Comparison of ENCODE assay signal across 27 cellular contexts in genomic region chr3:167749209-167749608, GRCh38.
"Had no signal": no experiment of that assay in that cellular context is flagged by ENCODE, and none has a peak within 500 bp of the region (broad histone marks: within the 10 kb centered on the region; RNA-seq: fewer than 3 reads in every experiment).

No MANE protein-coding gene starts in this region.

- H3K27ac Mint-ChIP-seq: activated CD8-positive, alpha-beta memory T cell treated with anti-CD3 and anti-CD28 coated beads, Interleukin-2, amount 10 ng/mL, durations not matched to agents 7 days and 5 days; activated CD8-positive, alpha-beta T cell treated with anti-CD3 and anti-CD28 coated beads for 36 hours; activated naive CD8-positive, alpha-beta T cell treated with anti-CD3 and anti-CD28 coated beads, Interleukin-2, amount 50 U/mL, for 24 hours; brain; neural progenitor cell; stimulated activated effector memory CD8-positive, alpha-beta T cell treated with anti-CD3 and anti-CD28 coated beads, Interleukin-12 subunit alpha, Interleukin-12 subunit beta, amount 100 ng/mL, for 72 hours had no signal

- H3K4me3 Mint-ChIP-seq: activated CD4-positive, alpha-beta T cell treated with anti-CD3 and anti-CD28 coated beads, Interleukin-2, amount 10 ng/mL, durations not matched to agents 7 days and 5 days; activated CD8-positive, alpha-beta memory T cell treated with anti-CD3 and anti-CD28 coated beads, Interleukin-2, amount 10 ng/mL, durations not matched to agents 7 days and 5 days; activated CD8-positive, alpha-beta T cell treated with anti-CD3 and anti-CD28 coated beads for 36 hours; activated naive CD8-positive, alpha-beta T cell treated with anti-CD3 and anti-CD28 coated beads, Interleukin-2, amount 50 U/mL, for 24 hours; brain; neural progenitor cell; stimulated activated effector memory CD8-positive, alpha-beta T cell treated with anti-CD3 and anti-CD28 coated beads, Interleukin-12 subunit alpha, Interleukin-12 subunit beta, amount 100 ng/mL, for 72 hours had no signal

- H3K27ac ChIP-seq: lower lobe of right lung, neural progenitor cell, testis, uterus had no signal

- H3K27me3 Mint-ChIP-seq: activated CD4-positive, alpha-beta T cell treated with anti-CD3 and anti-CD28 coated beads, Interleukin-2, amount 10 ng/mL, durations not matched to agents 7 days and 5 days; activated CD8-positive, alpha-beta memory T cell treated with anti-CD3 and anti-CD28 coated beads, Interleukin-2, amount 10 ng/mL, durations not matched to agents 7 days and 5 days; activated CD8-positive, alpha-beta T cell treated with anti-CD3 and anti-CD28 coated beads for 36 hours; activated naive CD8-positive, alpha-beta T cell treated with anti-CD3 and anti-CD28 coated beads, Interleukin-2, amount 50 U/mL, for 24 hours; brain; naive thymus-derived CD4-positive, alpha-beta T cell had no signal

- H3K4me3 ChIP-seq: lower lobe of right lung, neural progenitor cell, testis, uterus had no signal

- H3K4me1 ChIP-seq: neural progenitor cell, testis, uterus had no signal

- H3K36me3 Mint-ChIP-seq: activated CD8-positive, alpha-beta memory T cell treated with anti-CD3 and anti-CD28 coated beads, Interleukin-2, amount 10 ng/mL, durations not matched to agents 7 days and 5 days; brain; immature natural killer cell; naive thymus-derived CD4-positive, alpha-beta T cell; neural progenitor cell; stimulated activated effector memory CD8-positive, alpha-beta T cell treated with anti-CD3 and anti-CD28 coated beads, Interleukin-12 subunit alpha, Interleukin-12 subunit beta, amount 100 ng/mL, for 72 hours had no signal

- H3K9me3 Mint-ChIP-seq: activated CD4-positive, alpha-beta T cell treated with anti-CD3 and anti-CD28 coated beads, Interleukin-2, amount 10 ng/mL, durations not matched to agents 7 days and 5 days; activated CD8-positive, alpha-beta T cell treated with anti-CD3 and anti-CD28 coated beads for 36 hours; activated naive CD8-positive, alpha-beta T cell treated with anti-CD3 and anti-CD28 coated beads, Interleukin-2, amount 50 U/mL, for 24 hours; brain; immature natural killer cell; naive thymus-derived CD4-positive, alpha-beta T cell; neural progenitor cell; stimulated activated effector memory CD8-positive, alpha-beta T cell treated with anti-CD3 and anti-CD28 coated beads, Interleukin-12 subunit alpha, Interleukin-12 subunit beta, amount 100 ng/mL, for 72 hours had no signal

- DNase-seq: activated CD4-positive, alpha-beta T cell treated with anti-CD3 and anti-CD28 coated beads, Interleukin-2, amount 10 ng/mL, durations not matched to agents 7 days and 5 days; activated CD4-positive, CD25-positive, alpha-beta regulatory T cell treated with anti-CD3 and anti-CD28 coated beads, Interleukin-2, amount 50 U/mL, for 72 hours; activated CD8-positive, alpha-beta memory T cell treated with anti-CD3 and anti-CD28 coated beads, Interleukin-2, amount 10 ng/mL, durations not matched to agents 7 days and 5 days; activated CD8-positive, alpha-beta T cell treated with anti-CD3 and anti-CD28 coated beads for 36 hours; activated effector memory CD4-positive, alpha-beta T cell treated with anti-CD3 and anti-CD28 coated beads, Interleukin-2, amount 50 U/mL, for 16 hours; activated naive CD4-positive, alpha-beta T cell treated with anti-CD3 and anti-CD28 coated beads, Interleukin-2, amount 50 U/mL, for 16 hours; activated naive CD8-positive, alpha-beta T cell treated with anti-CD3 and anti-CD28 coated beads, Interleukin-2, amount 50 U/mL, for 24 hours; activated T-cell treated with anti-CD3 and anti-CD28 coated beads for 4 hours; anterior cingulate cortex; central memory CD4-positive, alpha-beta T cell; effector memory CD4-positive, alpha-beta T cell; foreskin melanocyte; immature natural killer cell; lower lobe of right lung; naive thymus-derived CD4-positive, alpha-beta T cell; posterior cingulate gyrus; small intestine; stimulated activated CD4-positive, alpha-beta T cell treated with anti-CD3 and anti-CD28 coated beads, Interleukin-2, amount 100 ng/mL, for 24 hours; testis; trophoblast cell; uterus had no signal

- H3K9me3 ChIP-seq: lower lobe of right lung, testis, uterus had no signal

- ATAC-seq: activated CD8-positive, alpha-beta memory T cell treated with anti-CD3 and anti-CD28 coated beads, Interleukin-2, amount 10 ng/mL, durations not matched to agents 7 days and 5 days; activated CD8-positive, alpha-beta T cell treated with anti-CD3 and anti-CD28 coated beads for 36 hours; activated naive CD8-positive, alpha-beta T cell treated with anti-CD3 and anti-CD28 coated beads, Interleukin-2, amount 50 U/mL, for 24 hours; esophagus mucosa; left lobe of liver; lower lobe of right lung; naive thymus-derived CD4-positive, alpha-beta T cell; sciatic nerve; stimulated activated effector memory CD8-positive, alpha-beta T cell treated with anti-CD3 and anti-CD28 coated beads, Interleukin-12 subunit alpha, Interleukin-12 subunit beta, amount 100 ng/mL, for 72 hours had no signal

- H3K27me3 ChIP-seq: neural progenitor cell, testis, uterus had no signal

- H3K36me3 ChIP-seq: lower lobe of right lung, neural progenitor cell, uterus had no signal
